ENCODE assay signal across 10 cellular contexts in genomic region chr17:15456972-15457722, GRCh38. TPM values are rescaled to one million over a fixed set of nuclear protein-coding genes. Genes with fewer than 3 reads are reported as not detected.
A peak's percentile ranks its signal among the peaks of the same experiment; 100 is the strongest.
DNase-seq lines count a peak whose midpoint lies in the region; ATAC-seq and TF ChIP-seq lines count a peak whose summit lies in the region.
"Had no signal": no experiment of that assay in that cellular context is flagged by ENCODE, and none has a peak within 500 bp of the region (broad histone marks: within the 10 kb centered on the region; RNA-seq: fewer than 3 reads in every experiment).

No MANE protein-coding gene starts in this region.

- H3K27ac ChIP-seq in esophagus (ENCODE audit: low read depth in 2 of 2, low read length in 1 of 2) (peak overlapping the region; percentile 27 to 37), muscle layer of duodenum (ENCODE audit: low read length) (peak overlapping the region; percentile 10)

- H3K27me3 ChIP-seq in esophagus (ENCODE audit: control insufficient read depth in 1 of 2, insufficient read depth in 2 of 2, low read length in 2 of 2) (no peaks in the 10 kb centered on the region), muscle layer of duodenum (ENCODE audit: low read depth, low read length) (no peaks in the 10 kb centered on the region), HAP-1 (ENCODE audit: low read depth) (no peaks in the 10 kb centered on the region)

- no peaks in the 10 kb centered on the region for H3K36me3 Mint-ChIP-seq in Calu3 (ENCODE audit: insufficient read depth, unreplicated experiment)

- H3K36me3 ChIP-seq in esophagus (ENCODE audit: control insufficient read depth in 2 of 2, insufficient read depth in 2 of 2, low read length in 1 of 2): peaks cover 2 to 4% of the 10 kb centered on the region in 2 donors
- H3K36me3 ChIP-seq in muscle layer of duodenum (ENCODE audit: control insufficient read depth in 1 of 2, insufficient read depth in 2 of 2, low read length in 2 of 2): no peaks in the 10 kb centered on the region
- 0 out of 2 replicates have a peak, but pooled peaks cover 2% of the 10 kb centered on the region for H3K36me3 ChIP-seq in HAP-1 (replicated peaks)

- H3K27me3 Mint-ChIP-seq in Calu3 (ENCODE audit: unreplicated experiment): no peaks in the 10 kb centered on the region
- H3K27me3 Mint-ChIP-seq: stimulated activated naive B cell treated with anti-CD40 and anti-IgM and Interleukin-4, amounts not matched to agents 10 μg/mL and 1 μg/mL and 100 μg/mL, for 72 hours had no signal

- H3K4me1 Mint-ChIP-seq in Calu3 (ENCODE audit: low read depth, unreplicated experiment): no peaks in the 10 kb centered on the region
- H3K4me1 Mint-ChIP-seq: stimulated activated naive B cell treated with anti-CD40 and anti-IgM and Interleukin-4, amounts not matched to agents 10 μg/mL and 1 μg/mL and 100 μg/mL, for 72 hours had no signal

- POLR2A ChIA-PET in AG04449 (lab: Yijun Ruan, JAX): interaction anchor here (1.0 to 1.4 kb wide), 4 partner anchors 46 to 194 kb away, joined by 3 to 4 read pairs (median 3); no protein-coding TSS in a partner anchor

- BruUV-seq in Calu3 (replicated peaks; lab: Mats Ljungman, UMichigan): no TSS peak

- H3K4me1 ChIP-seq in esophagus (ENCODE audit: control insufficient read depth in 2 of 2, insufficient read depth in 2 of 2, low read length in 1 of 2): peaks cover 0 to 2% of the 10 kb centered on the region in 2 donors
- peaks cover 10 to 15% of the 10 kb centered on the region in 2 donors for H3K4me1 ChIP-seq in muscle layer of duodenum (ENCODE audit: control insufficient read depth in 1 of 2, insufficient read depth in 2 of 2, low read length in 2 of 2)
- H3K4me1 ChIP-seq in HAP-1: no peaks in the 10 kb centered on the region

- CTCF ChIA-PET in AG04449 (lab: Yijun Ruan, JAX) (interaction anchor here (0.6 to 4.6 kb wide), 14 partner anchors 9 to 199 kb away, joined by 3 to 35 read pairs (median 4); partner anchors contain the start of gene TEKT3), Calu3 (lab: Charles Lee) (no interaction called here)

- no peaks in the 10 kb centered on the region for H3K9me3 ChIP-seq in esophagus (ENCODE audit: control insufficient read depth in 2 of 2, insufficient read depth in 1 of 2, low read depth in 1 of 2, low read length in 1 of 2)
- peaks cover 0 to 4% of the 10 kb centered on the region in 2 donors for H3K9me3 ChIP-seq in muscle layer of duodenum (ENCODE audit: control insufficient read depth in 1 of 2, low read length in 2 of 2)
- no peaks in the 10 kb centered on the region; the same call in 1 of the 2 replicates for H3K9me3 ChIP-seq in HAP-1

- no peak overlapping the region for H3K27ac Mint-ChIP-seq in Calu3 (ENCODE audit: unreplicated experiment)
- H3K27ac Mint-ChIP-seq: stimulated activated naive B cell treated with anti-CD40 and anti-IgM and Interleukin-4, amounts not matched to agents 10 μg/mL and 1 μg/mL and 100 μg/mL, for 72 hours; T-helper 1 cell treated with Interleukin-12 subunit alpha and Interleukin-12 subunit beta and Interleukin-4 antibody, amounts not matched to agents 30 μg/mL and 1 μg/mL, for 36 hours had no signal

- peak; percentile 52 for DNase-seq in AG04449 (ENCODE audit: low read depth, low spot score)
- DNase-seq in NCI-H2029 treated with DMSO at 0.1 percent for 48 hours (lab: John Stamatoyannopoulos, UW): peak; percentile 43
- no peak for DNase-seq in HAP-1 (ENCODE audit: low spot score in 2 of 2)
- no peak for DNase-seq in effector CD4-positive, alpha-beta T cell
- DNase-seq in Calu3: no peak
- DNase-seq: stimulated activated naive B cell treated with anti-CD40 and anti-IgM and Interleukin-4, amounts not matched to agents 10 μg/mL and 1 μg/mL and 100 μg/mL, for 72 hours had no signal

- no peak for ATAC-seq in HG03196 (IDR thresholded peaks at IDR 0.05; ENCODE audit: unreplicated experiment)
- ATAC-seq: stimulated activated naive B cell treated with anti-CD40 and anti-IgM and Interleukin-4, amounts not matched to agents 10 μg/mL and 1 μg/mL and 100 μg/mL, for 72 hours had no signal

- H3K4me3 ChIP-seq in AG04449 (ENCODE audit: low read depth, low read length) (peak overlapping the region; percentile 31), esophagus (ENCODE audit: low read depth in 1 of 2, low read length in 2 of 2) (no peak overlapping the region), muscle layer of duodenum (ENCODE audit: low read depth in 1 of 2, low read length in 2 of 2) (peak overlapping the region; percentile 19 to 25), HAP-1 (no peak overlapping the region)

- WGBS in esophagus, 2 donors: 55 to 60% methylated on average over 16 of the region's 16 CpGs

- in situ Hi-C loops in HAP-1 (cut with MboI; ENCODE audit: low sequenced_read_pairs): no loop called here

- H3K4me3 Mint-ChIP-seq in Calu3 (ENCODE audit: low read depth, unreplicated experiment): no peak overlapping the region
- H3K4me3 Mint-ChIP-seq: stimulated activated naive B cell treated with anti-CD40 and anti-IgM and Interleukin-4, amounts not matched to agents 10 μg/mL and 1 μg/mL and 100 μg/mL, for 72 hours; T-helper 1 cell treated with Interleukin-12 subunit alpha and Interleukin-12 subunit beta and Interleukin-4 antibody, amounts not matched to agents 30 μg/mL and 1 μg/mL, for 36 hours had no signal

- H3K9me3 Mint-ChIP-seq in Calu3 (ENCODE audit: low read depth, unreplicated experiment): peaks cover 3% of the 10 kb centered on the region

- TF ChIP-seq CTCF in AG04449 (IDR thresholded peaks at IDR 0.05; ENCODE audit: insufficient read depth, low read length, missing control alignments) (peak; percentile 54), Calu3 (IDR thresholded peaks at IDR 0.05; ENCODE audit: unreplicated experiment) (no peak)

- intact Hi-C loops in Calu3 (cut with micrococcal nuclease; ENCODE audit: unreplicated experiment): no loop called here

RNA-seq across cellular contexts. Expression of gene CDRT4, which starts 10.3 kb away (rescaled TPM):
- 10 to 100 TPM in 1 of 2 donors, 1 to 10 TPM in 1; 2.8 to 11.3 TPM for polyA plus RNA-seq in esophagus
- 1.3 and 2.8 TPM in 2 replicates for total RNA-seq in Calu3 (2022)

Comparison
In these comparisons a context has a peak if more than half of its experiments do, and no peak if none do; other contexts are left out.
1. DNase-seq: peak in AG04449 (single experiment) and NCI-H2029 treated with DMSO at 0.1 percent for 48 hours (single experiment); none in HAP-1 (0 of 2), effector CD4-positive, alpha-beta T cell (single experiment) and Calu3 (single experiment).
2. H3K4me3 ChIP-seq: peak in AG04449 (single experiment) and muscle layer of duodenum (2 of 2); none in esophagus (0 of 2) and HAP-1 (single experiment).